In genomic region chr17:49952209-49952911, GRCh38 we compare ENCODE assay signal across 8 cellular contexts. TPM values are rescaled to one million over a fixed set of nuclear protein-coding genes. Genes with fewer than 3 reads are reported as not detected.
A peak's percentile ranks its signal among the peaks of the same experiment; 100 is the strongest.
DNase-seq lines count a peak whose midpoint lies in the region; ATAC-seq and TF ChIP-seq lines count a peak whose summit lies in the region.

No MANE protein-coding gene starts in this region.

- no peak for TF ChIP-seq POLR2A in gastroesophageal sphincter (IDR thresholded peaks at IDR 0.05)
- no peak for TF ChIP-seq POLR2A in vagina (IDR thresholded peaks at IDR 0.05)

- no peaks in the 10 kb centered on the region for H3K36me3 Mint-ChIP-seq in activated T-helper 2 cell treated with anti-CD3 and anti-CD28 coated beads, Interferon-gamma antibody, Interleukin-2, Interleukin-4, amounts not matched to agents 10 μg/mL and 5 μg/mL and 100 μg/mL, durations not matched to agents 14 hours and 24 hours and 36 hours (ENCODE audit: low read depth)

- intact Hi-C loops in activated T-helper 2 cell treated with anti-CD3 and anti-CD28 coated beads, Interferon-gamma antibody, Interleukin-2, Interleukin-4, amounts not matched to agents 10 μg/mL and 5 μg/mL and 100 μg/mL, durations not matched to agents 14 hours and 24 hours and 36 hours (cut with micrococcal nuclease) = loop anchor here (1.0 kb wide), 1 partner anchor 45 kb away; no protein-coding TSS in a partner anchor
- intact Hi-C loops in psoas muscle (cut with DNase I) = loop anchor here in 1 of 2 donors (2.0 kb wide), 1 partner anchor 46 kb away; no protein-coding TSS in a partner anchor
- intact Hi-C loops in vagina (cut with DNase I) = loop anchor here (5.0 kb wide), 1 partner anchor 70 kb away; no protein-coding TSS in a partner anchor

- peak; percentile 74 for ATAC-seq in gastroesophageal sphincter
- ATAC-seq in psoas muscle = peak; percentile 68 to 82 (median 70)
- ATAC-seq in GM18519 (IDR thresholded peaks at IDR 0.05; ENCODE audit: low FRiP score, unreplicated experiment) = no peak

- WGBS in gastroesophageal sphincter (ENCODE audit: low coverage in 1 of 2), 2 donors = 50 to 90% methylated on average over 2 of the region's 7 CpGs
- 40 to 50% (median 44%) methylated on average over 7 of the region's 7 CpGs for WGBS in psoas muscle, 3 donors

- TF ChIP-seq CTCF in LNCAP (IDR thresholded peaks at IDR 0.05) (peak; percentile 95), RWPE1 (conservative IDR thresholded peaks at IDR 0.05; ENCODE audit: low read depth) (peak; percentile 97), gastroesophageal sphincter (IDR thresholded peaks at IDR 0.05) (peak in 3 of 4 experiments; percentile 46 to 76 (median 56)), psoas muscle (IDR thresholded peaks at IDR 0.05) (peak; percentile 62), vagina (IDR thresholded peaks at IDR 0.05) (peak; percentile 28 to 58 (median 45))

- H3K27ac Mint-ChIP-seq in activated T-helper 2 cell treated with anti-CD3 and anti-CD28 coated beads, Interferon-gamma antibody, Interleukin-2, Interleukin-4, amounts not matched to agents 10 μg/mL and 5 μg/mL and 100 μg/mL, durations not matched to agents 14 hours and 24 hours and 36 hours = no peak overlapping the region

- H3K27me3 ChIP-seq in gastroesophageal sphincter (peaks cover 63% of the 10 kb centered on the region), psoas muscle (ENCODE audit: insufficient read depth in 3 of 3, low read length in 2 of 3) (peaks cover 0 to 53% (median 8%) of the 10 kb centered on the region in 3 donors), vagina (no peaks in the 10 kb centered on the region)

- POLR2A ChIA-PET in RWPE1 (lab: Yijun Ruan, JAX; ENCODE audit: low non-redundant PET) = interaction anchor here (0.8 kb wide), 1 partner anchor 42 kb away, joined by 4 read pairs; the partner anchor contains the start of gene DLX3

- H3K4me3 Mint-ChIP-seq in activated T-helper 2 cell treated with anti-CD3 and anti-CD28 coated beads, Interferon-gamma antibody, Interleukin-2, Interleukin-4, amounts not matched to agents 10 μg/mL and 5 μg/mL and 100 μg/mL, durations not matched to agents 14 hours and 24 hours and 36 hours (ENCODE audit: low read depth) = no peak overlapping the region

- H3K36me3 ChIP-seq in gastroesophageal sphincter = no peaks in the 10 kb centered on the region
- no peaks in the 10 kb centered on the region for H3K36me3 ChIP-seq in psoas muscle (ENCODE audit: insufficient read depth in 1 of 2, low read depth in 1 of 2)
- H3K36me3 ChIP-seq in vagina = no peaks in the 10 kb centered on the region

- no peaks in the 10 kb centered on the region for H3K4me1 Mint-ChIP-seq in activated T-helper 2 cell treated with anti-CD3 and anti-CD28 coated beads, Interferon-gamma antibody, Interleukin-2, Interleukin-4, amounts not matched to agents 10 μg/mL and 5 μg/mL and 100 μg/mL, durations not matched to agents 14 hours and 24 hours and 36 hours (ENCODE audit: low read depth)

- peaks cover 32% of the 10 kb centered on the region for H3K27me3 Mint-ChIP-seq in activated T-helper 2 cell treated with anti-CD3 and anti-CD28 coated beads, Interferon-gamma antibody, Interleukin-2, Interleukin-4, amounts not matched to agents 10 μg/mL and 5 μg/mL and 100 μg/mL, durations not matched to agents 14 hours and 24 hours and 36 hours (ENCODE audit: low read depth)

- no peaks in the 10 kb centered on the region for H3K9me3 Mint-ChIP-seq in activated T-helper 2 cell treated with anti-CD3 and anti-CD28 coated beads, Interferon-gamma antibody, Interleukin-2, Interleukin-4, amounts not matched to agents 10 μg/mL and 5 μg/mL and 100 μg/mL, durations not matched to agents 14 hours and 24 hours and 36 hours

- H3K27ac ChIP-seq in RWPE1 = no peak overlapping the region
- no peak overlapping the region for H3K27ac ChIP-seq in gastroesophageal sphincter
- no peak overlapping the region for H3K27ac ChIP-seq in psoas muscle
- H3K27ac ChIP-seq in vagina = no peak overlapping the region

- DNase-seq in EH (ENCODE audit: low read depth) (peak; percentile 70), RWPE1 (ENCODE audit: low spot score) (peak; percentile 84), psoas muscle (peak; percentile 72 to 81), vagina (ENCODE audit: extremely low spot score in 2 of 2) (no peak)
- peak; percentile 64 for DNase-seq in activated T-helper 2 cell treated with anti-CD3 and anti-CD28 coated beads, Interferon-gamma antibody, Interleukin-2, Interleukin-4, amounts not matched to agents 10 μg/mL and 5 μg/mL and 100 μg/mL, durations not matched to agents 14 hours and 24 hours and 36 hours (ENCODE audit: low spot score)

- H3K4me1 ChIP-seq in gastroesophageal sphincter (no peaks in the 10 kb centered on the region), psoas muscle (no peaks in the 10 kb centered on the region), vagina (no peaks in the 10 kb centered on the region)

- CTCF ChIA-PET in RWPE1 (lab: Yijun Ruan, JAX) = interaction anchor here (0.5 to 4.3 kb wide), 31 partner anchors 8 to 812 kb away, joined by 3 to 58 read pairs (median 4); partner anchors contain the start of gene DLX3

- no peak for TF ChIP-seq EP300 in gastroesophageal sphincter (IDR thresholded peaks at IDR 0.05)

- no peaks in the 10 kb centered on the region for H3K9me3 ChIP-seq in gastroesophageal sphincter
- no peaks in the 10 kb centered on the region for H3K9me3 ChIP-seq in psoas muscle
- H3K9me3 ChIP-seq in vagina = no peaks in the 10 kb centered on the region

- H3K4me3 ChIP-seq in gastroesophageal sphincter (no peak overlapping the region), psoas muscle (no peak overlapping the region), vagina (no peak overlapping the region)

RNA-seq across cellular contexts. Expression of gene DLX4, which starts 16.6 kb away (rescaled TPM):
- not detected in 2 replicates for total RNA-seq in activated T-helper 2 cell treated with anti-CD3 and anti-CD28 coated beads, Interferon-gamma antibody, Interleukin-2, Interleukin-4, amounts not matched to agents 10 μg/mL and 5 μg/mL and 100 μg/mL, durations not matched to agents 14 hours and 24 hours and 36 hours
- total RNA-seq in gastroesophageal sphincter = under 1 TPM in 1 of 4 donors, not detected in 3; 0.35 TPM
- total RNA-seq in psoas muscle = not detected
- not detected for polyA plus RNA-seq in psoas muscle
- 1.2 TPM for total RNA-seq in vagina

RNA-seq across cellular contexts. Expression of gene DLX3, which starts 42.7 kb away (rescaled TPM):
- total RNA-seq in activated T-helper 2 cell treated with anti-CD3 and anti-CD28 coated beads, Interferon-gamma antibody, Interleukin-2, Interleukin-4, amounts not matched to agents 10 μg/mL and 5 μg/mL and 100 μg/mL, durations not matched to agents 14 hours and 24 hours and 36 hours = not detected in 2 replicates
- not detected for total RNA-seq in gastroesophageal sphincter
- not detected for total RNA-seq in psoas muscle
- under 1 TPM in 1 of 3 donors, not detected in 2; 0.03 TPM for polyA plus RNA-seq in psoas muscle
- total RNA-seq in vagina = 1.7 TPM

Comparison
In these comparisons a context has a peak if more than half of its experiments do, and no peak if none do; other contexts are left out.
1. DNase-seq: peak in EH (single experiment), RWPE1 (single experiment), activated T-helper 2 cell treated with anti-CD3 and anti-CD28 coated beads, Interferon-gamma antibody, Interleukin-2, Interleukin-4, amounts not matched to agents 10 μg/mL and 5 μg/mL and 100 μg/mL, durations not matched to agents 14 hours and 24 hours and 36 hours (single experiment) and psoas muscle (2 of 2); none in vagina (0 of 2).
2. CTCF ChIP-seq: peak in every context shown above with its lines; median percentile 97 in RWPE1; 95 in LNCAP; 62 in psoas muscle; 56 in gastroesophageal sphincter; 45 in vagina.